8 cellular contexts compared by ENCODE assay signal in the genomic region with DNA sequence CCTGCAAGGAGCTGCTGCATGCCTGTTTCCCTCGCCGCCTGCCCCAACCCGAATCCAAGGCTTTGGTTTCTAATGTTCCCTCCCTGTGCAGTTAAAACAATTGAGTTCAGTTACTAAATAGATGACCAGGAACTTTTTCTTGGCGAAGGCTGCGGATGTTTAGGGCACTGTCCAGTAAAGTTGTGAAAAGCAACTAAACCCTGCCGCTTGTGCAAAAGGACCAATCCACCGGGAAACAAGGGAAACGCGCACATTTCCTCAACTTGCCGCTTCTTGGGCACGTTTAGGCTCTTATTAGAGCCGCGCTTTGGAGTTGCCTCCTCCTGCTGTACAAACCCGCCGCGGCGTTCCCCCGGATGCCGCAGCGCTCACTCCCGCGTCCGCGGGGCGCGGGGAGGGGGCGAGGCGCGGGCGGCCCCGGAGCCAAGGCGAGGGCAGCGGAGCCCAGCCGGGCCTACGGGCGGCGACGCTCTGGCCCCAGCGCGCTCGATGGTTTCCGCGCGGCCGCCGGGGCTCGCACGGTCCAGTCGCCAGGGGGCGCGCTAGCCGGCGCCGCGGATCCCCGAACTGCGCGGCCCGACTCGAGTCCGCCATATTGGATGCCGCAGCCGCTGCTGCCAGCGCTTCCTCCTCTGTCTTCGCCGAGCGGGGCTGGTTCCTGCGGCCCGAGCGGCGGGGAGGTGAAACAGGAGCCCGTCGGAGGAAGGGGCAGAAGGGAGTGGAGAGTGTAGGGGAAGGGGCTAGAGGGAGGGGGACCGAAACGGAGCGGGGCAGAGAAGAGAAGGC. TPM values are rescaled to one million over a fixed set of nuclear protein-coding genes. Genes with fewer than 3 reads are reported as not detected.
DNase-seq lines count a peak whose midpoint lies in the region; ATAC-seq, FAIRE-seq and TF ChIP-seq lines count a peak whose summit lies in the region.

TSS of gene SCAF8 (plus strand) at position 593 of the 786 bp plus-strand sequence. CDS start 485 bp downstream, outside the sequence.

- peak within 1 kb of the TSS; percentile 100 for H4K8ac ChIP-seq in H1 (ENCODE audit: extremely low read depth, insufficient read depth, low read length)

- H2AFZ ChIP-seq in H1 (ENCODE audit: low read length), result peak within 1 kb of the TSS; percentile 82

- POLR2A ChIA-PET in H1 (lab: Charles Lee; ENCODE audit: partially characterized antibody), result interaction anchor here (0.7 to 2.0 kb wide), 7 partner anchors 12 to 432 kb away, joined by 3 to 9 read pairs (median 3); no protein-coding TSS in a partner anchor

- H2BK15ac ChIP-seq in H1 (ENCODE audit: low read length), result no peak within 1 kb of the TSS

- H3K79me2 ChIP-seq in H1 (ENCODE audit: control insufficient read depth in 1 of 2, insufficient read depth in 2 of 2, low read length in 2 of 2), result peaks cover 30 to 39% of the 10 kb centered on the region in 2 experiments

- no peaks in the 10 kb centered on the region for H3K27me3 ChIP-seq in H1 (replicated peaks in 1 of 4; ENCODE audit: control insufficient read depth in 3 of 4, extremely low read depth in 1 of 4, insufficient read depth in 3 of 4, low read length in 3 of 4)

- H3K56ac ChIP-seq in H1 (replicated peaks; ENCODE audit: insufficient read length, low read depth, low read length), result peak within 1 kb of the TSS; percentile 86

- no peaks in the 10 kb centered on the region for H3K79me1 ChIP-seq in H1 (ENCODE audit: low read depth, low read length)

- no peak within 1 kb of the TSS for H2BK20ac ChIP-seq in H1 (ENCODE audit: low read length)

- CTCF ChIA-PET in H1 (lab: Charles Lee; ENCODE audit: partially characterized antibody), result interaction anchor here (1.0 to 3.4 kb wide), 4 partner anchors 8 to 57 kb away, joined by 3 to 14 read pairs (median 6); no protein-coding TSS in a partner anchor

- H3K4me3 ChIP-seq in H1 (ENCODE audit: extremely low read depth in 1 of 4, insufficient read depth in 2 of 4, low read depth in 3 of 4, low read length in 4 of 4), result peak within 1 kb of the TSS; percentile 72 to 97 (median 87)

- DNase-seq in COLO668 (lab: John Stamatoyannopoulos, UW; ENCODE audit: unreplicated experiment), result peak; percentile 88
- peak; percentile 66 for DNase-seq in NK-92 treated with Interleukin-12 subunit alpha and Interleukin-12 subunit beta, amount 100 ng/mL, for 24 hours (lab: John Stamatoyannopoulos, UW)
- peak; percentile 75 to 86 (median 77) for DNase-seq in activated CD8-positive, alpha-beta memory T cell treated with anti-CD3 and anti-CD28 coated beads for 48 hours (ENCODE audit: low read depth in 2 of 3, low spot score in 2 of 3)
- peak; percentile 34 to 93 for DNase-seq in H1 (ENCODE audit: low read depth in 1 of 2, low spot score in 2 of 2)
- peak; percentile 94 for DNase-seq in mesenteric fat pad (ENCODE audit: low spot score)
- DNase-seq in stimulated activated CD8-positive, alpha-beta memory T cell treated with anti-CD3 and anti-CD28 coated beads, Interleukin-15, amount 100 ng/mL, for 24 hours (ENCODE audit: low read depth), result peak; percentile 92

- TF ChIP-seq POLR2A in H1 (IDR thresholded peaks at IDR 0.05; ENCODE audit: control extremely low read depth in 1 of 2, low read depth in 2 of 2, low read length in 2 of 2), result peak; percentile 76 to 94

- H4K5ac ChIP-seq in H1 (ENCODE audit: insufficient read length, low read depth, low read length), result peak within 1 kb of the TSS; percentile 100

- peak within 1 kb of the TSS; percentile 6 for H3K14ac ChIP-seq in H1 (ENCODE audit: insufficient read length)

- no peak for FAIRE-seq in H1 (lab: Jason Lieb, UNC)

- no peaks in the 10 kb centered on the region; a peak in 1 of 8 replicates for H3K36me3 ChIP-seq in H1 (ENCODE audit: control insufficient read depth in 2 of 4, insufficient read depth in 4 of 4, low read length in 3 of 4)

- H2BK5ac ChIP-seq in H1 (ENCODE audit: low read depth, low read length), result peak within 1 kb of the TSS; percentile 99

- H3K9me3 ChIP-seq in H1 (ENCODE audit: insufficient read depth in 2 of 2, low read depth in 1 of 2, low read length in 1 of 2), result no peaks in the 10 kb centered on the region

- no peak within 1 kb of the TSS for H2AK5ac ChIP-seq in H1 (ENCODE audit: low read depth, low read length)

- peak within 1 kb of the TSS; percentile 53; the same call in 1 of the 2 replicates for H2BK12ac ChIP-seq in H1 (ENCODE audit: low read depth, low read length)

- TF ChIP-seq CTCF in H1 (IDR thresholded peaks at IDR 0.05; ENCODE audit: control extremely low read depth in 1 of 3, insufficient read depth in 1 of 3, low read depth in 1 of 3, low read length in 3 of 3), result peak; percentile 85 to 87 (median 87)

- peak within 1 kb of the TSS; percentile 97 to 100 (median 98) for H3K9ac ChIP-seq in H1 (replicated peaks in 1 of 4; ENCODE audit: extremely low read depth in 1 of 4, low read depth in 3 of 4, low read length in 3 of 4)

- TF ChIP-seq EP300 in H1 (IDR thresholded peaks at IDR 0.05; ENCODE audit: borderline replicate concordance in 1 of 2, low read depth in 2 of 2, low read length in 2 of 2), result no peak

- H3K4ac ChIP-seq in H1 (replicated peaks; ENCODE audit: insufficient read length, low read depth, low read length), result peak within 1 kb of the TSS; percentile 84

- H4K20me1 ChIP-seq in H1 (replicated peaks in 1 of 2; ENCODE audit: control insufficient read depth in 1 of 2, insufficient read depth in 2 of 2, low read length in 2 of 2), result peaks cover 3 to 5% of the 10 kb centered on the region in 2 experiments

- peak; percentile 38 to 56; a peak in 3 of 4 replicates for TF ChIP-seq RAD21 in H1 (IDR thresholded peaks at IDR 0.05 in 1 of 2, conservative IDR thresholded peaks at IDR 0.05 in 1 of 2; ENCODE audit: low read depth in 2 of 2, low read length in 2 of 2)

- H3K4me1 ChIP-seq in H1 (replicated peaks in 1 of 4; ENCODE audit: control insufficient read depth in 3 of 4, insufficient read depth in 4 of 4, low read length in 3 of 4), result peaks cover 0 to 9% (median 3%) of the 10 kb centered on the region in 4 experiments; a peak in 4 of 7 replicates

- peak within 1 kb of the TSS; percentile 98 for H3K18ac ChIP-seq in H1 (ENCODE audit: extremely low read depth, low read length)

- H3K23ac ChIP-seq in H1 (ENCODE audit: insufficient read length), result no peak within 1 kb of the TSS

- no peak within 1 kb of the TSS for H2BK120ac ChIP-seq in H1 (replicated peaks; ENCODE audit: low read depth, low read length)

- peaks cover 2% of the 10 kb centered on the region; the same call in 1 of the 2 replicates for H3K23me2 ChIP-seq in H1 (ENCODE audit: low read depth, low read length)

- H4K91ac ChIP-seq in H1 (replicated peaks; ENCODE audit: insufficient read length, low read length), result peak within 1 kb of the TSS; percentile 95

- ATAC-seq in GM19395 (IDR thresholded peaks at IDR 0.05; ENCODE audit: unreplicated experiment) (peak; percentile 80), HG03558 (IDR thresholded peaks at IDR 0.05; ENCODE audit: extremely low read depth, unreplicated experiment) (peak; percentile 70)

- H3K27ac ChIP-seq in H1 (ENCODE audit: low read depth, low read length), result peak within 1 kb of the TSS; percentile 99

- WGBS in H1 (ENCODE audit: extremely low coverage in 1 of 2, insufficient coverage in 1 of 2, insufficient read length in 1 of 2, insufficient replicate concordance in 2 of 2, low coverage in 1 of 2, low lambda C conversion rate in 2 of 2, missing lambda C conversion rate in 1 of 2), 2 experiments, result 2% methylated on average over 31 of the region's 76 CpGs; no CpG with 5 or more reads in 1 of the 2 experiments

- peak within 1 kb of the TSS; percentile 92 to 97 for H3K4me2 ChIP-seq in H1 (ENCODE audit: insufficient read depth in 1 of 2, low read depth in 2 of 2, low read length in 2 of 2)

TF ChIP-seq in H1, 55 proteins besides CTCF, POLR2A, EP300 and RAD21 (continues in another document):
- no peak for TF ChIP-seq SP4 (IDR thresholded peaks at IDR 0.05; ENCODE audit: low read length)
- peak; percentile 54 for TF ChIP-seq NANOG (IDR thresholded peaks at IDR 0.05; ENCODE audit: insufficient read depth, low read depth, low read length, poor library complexity, severe bottlenecking)
- peak; percentile 60 for TF ChIP-seq CREB1 (IDR thresholded peaks at IDR 0.05)
- no peak for TF ChIP-seq KDM4A (IDR thresholded peaks at IDR 0.05; ENCODE audit: low read depth, low read length, severe bottlenecking)
- no peak for TF ChIP-seq POU5F1 (IDR thresholded peaks at IDR 0.05; ENCODE audit: low read depth, low read length)
- no peak for TF ChIP-seq HDAC6 (IDR thresholded peaks at IDR 0.05; ENCODE audit: low read depth, low read length)
- no peak for TF ChIP-seq SUZ12 (IDR thresholded peaks at IDR 0.05; ENCODE audit: low read length)
- TF ChIP-seq EZH2 (IDR thresholded peaks at IDR 0.05; ENCODE audit: low read depth, low read length, severe bottlenecking), result no peak
- peak; percentile 94 for TF ChIP-seq ASH2L (IDR thresholded peaks at IDR 0.05; ENCODE audit: low read length)
- TF ChIP-seq RFX5 (IDR thresholded peaks at IDR 0.05; ENCODE audit: borderline replicate concordance, low read depth, low read length), result no peak
- TF ChIP-seq CHD2 (IDR thresholded peaks at IDR 0.05; ENCODE audit: low read length), result no peak
- peak; percentile 2; the same call in 1 of the 2 replicates for TF ChIP-seq BRCA1 (IDR thresholded peaks at IDR 0.05; ENCODE audit: low read depth, low read length)
- TF ChIP-seq TEAD4 (IDR thresholded peaks at IDR 0.05; ENCODE audit: low read depth, low read length), result peak; percentile 58; the same call in 1 of the 2 replicates
- TF ChIP-seq ZNF274 (IDR thresholded peaks at IDR 0.05; ENCODE audit: borderline replicate concordance, extremely low read depth, low read length), result no peak
- peak; percentile 85 for TF ChIP-seq TAF7 (optimal IDR thresholded peaks at IDR 0.05; ENCODE audit: borderline replicate concordance, low read depth, low read length)
- TF ChIP-seq EGR1 (IDR thresholded peaks at IDR 0.05; ENCODE audit: borderline replicate concordance, low read depth, low read length), result peak; percentile 45; the same call in 1 of the 2 replicates
- TF ChIP-seq RXRA (IDR thresholded peaks at IDR 0.05; ENCODE audit: insufficient read depth, low read depth, low read length), result no peak
- TF ChIP-seq RBBP5 (IDR thresholded peaks at IDR 0.05; ENCODE audit: borderline replicate concordance, low read depth, low read length), result peak; percentile 81
- TF ChIP-seq CHD1 (IDR thresholded peaks at IDR 0.05; ENCODE audit: low read depth, low read length), result no peak

RNA-seq across cellular contexts. Expression of gene SCAF8, which starts in this region (rescaled TPM):
- total RNA-seq in H1 (2021; fragmentation: NEBNext Ultra II Directional; extraction: Animal tissue kit (Norgen Biotek cat#: 25700)), result 45.5 and 46.3 TPM in 2 replicates
- 16.0 and 20.3 TPM in 2 replicates for polyA plus RNA-seq in H1 (2011; rRNA removed)
- polyA plus RNA-seq in H1 (2011; cell fraction: cytosol; rRNA removed), result 18.4 TPM
- polyA plus RNA-seq in H1 (2011; cell fraction: nucleus; rRNA removed), result 26.4 TPM
- polyA plus RNA-seq in H1 (2012, experiment 1 of 2), result 20.9 to 25.5 TPM (median 23.8 TPM) in 4 replicates
- 1.9 TPM for polyA plus RNA-seq in H1 (2012, experiment 2 of 2)
- 27.6 TPM for polyA plus RNA-seq in H1 (2013, experiment 1 of 2)
- 24.7 TPM for polyA plus RNA-seq in H1 (2013, experiment 2 of 2)
- 40.5 and 45.4 TPM in 2 replicates for polyA minus RNA-seq in H1 (2011; rRNA and poly(A)+ RNA removed)
- polyA minus RNA-seq in H1 (2011; cell fraction: cytosol; rRNA and poly(A)+ RNA removed), result 27.2 TPM
- polyA minus RNA-seq in H1 (2011; cell fraction: nucleus; rRNA and poly(A)+ RNA removed), result 63.6 TPM
- 33.3 TPM for total RNA-seq in mesenteric fat pad

Comparison
In these comparisons a context has a peak if more than half of its experiments do, and no peak if none do; other contexts are left out.
1. Peak in every context shown above with its lines: DNase-seq, ATAC-seq, H3K4me3 ChIP-seq and H3K27ac ChIP-seq.